Comparison of ENCODE assay signal across 33 cellular contexts in genomic region chr10:101090597-101090996, GRCh38. TPM values are rescaled to one million over a fixed set of nuclear protein-coding genes. Genes with fewer than 3 reads are reported as not detected.
"Had no signal": no experiment of that assay in that cellular context is flagged by ENCODE, and none has a peak within 500 bp of the region (broad histone marks: within the 10 kb centered on the region; RNA-seq: fewer than 3 reads in every experiment).

No MANE protein-coding gene starts in this region.

- H3K79me2 ChIP-seq: parathyroid adenoma had no signal

- H3K9ac ChIP-seq: neural progenitor cell, parathyroid adenoma had no signal

- H3K4me2 ChIP-seq: neural progenitor cell, smooth muscle cell had no signal

- H3K27me3 ChIP-seq: thyroid gland, vagina had no signal

- H3K4me3 Mint-ChIP-seq: mesothelial cell of epicardium; nephron; neural progenitor cell; stimulated activated effector memory CD8-positive, alpha-beta T cell treated with anti-CD3 and anti-CD28 coated beads, Interleukin-12 subunit alpha, Interleukin-12 subunit beta, amount 100 ng/mL, for 72 hours had no signal

- H3K9me3 ChIP-seq: gastrocnemius medialis, mucosa of descending colon, prostate gland, right atrium auricular region, stomach, thyroid gland, vagina had no signal

- H2AFZ ChIP-seq: neural progenitor cell, parathyroid adenoma had no signal

- H3K36me3 Mint-ChIP-seq: mesothelial cell of epicardium; naive B cell; neural progenitor cell; stimulated activated effector memory CD8-positive, alpha-beta T cell treated with anti-CD3 and anti-CD28 coated beads, Interleukin-12 subunit alpha, Interleukin-12 subunit beta, amount 100 ng/mL, for 72 hours had no signal

- FAIRE-seq: kidney had no signal

- H3K27ac ChIP-seq: dorsolateral prefrontal cortex, gastrocnemius medialis, neural progenitor cell, parathyroid adenoma, prostate gland, right atrium auricular region, stomach, thyroid gland, vagina had no signal

- H3K27ac Mint-ChIP-seq: mesothelial cell of epicardium; naive B cell; nephron; neural progenitor cell; stimulated activated effector memory CD8-positive, alpha-beta T cell treated with anti-CD3 and anti-CD28 coated beads, Interleukin-12 subunit alpha, Interleukin-12 subunit beta, amount 100 ng/mL, for 72 hours had no signal

- H3K36me3 ChIP-seq: gastrocnemius medialis, neural progenitor cell, prostate gland, right atrium auricular region, stomach, thyroid gland, vagina had no signal

- H3K4me1 ChIP-seq: gastrocnemius medialis, parathyroid adenoma, prostate gland, right atrium auricular region, thyroid gland, vagina had no signal

- DNase-seq: dorsolateral prefrontal cortex; effector CD4-positive, alpha-beta T cell; foreskin fibroblast; gastrocnemius medialis; head of caudate nucleus; kidney; mesenchymal stem cell; mucosa of descending colon; naive B cell; stimulated activated CD4-positive, alpha-beta T cell treated with anti-CD3 and anti-CD28 coated beads, Interleukin-2, amount 100 ng/mL, for 24 hours; stimulated activated CD4-positive, alpha-beta T cell treated with anti-CD3 and anti-CD28 coated beads, Interleukin-4, amount 100 ng/mL, for 24 hours; stimulated activated naive CD4-positive, alpha-beta T cell treated with Interleukin-2 at 50 U/mL for 16 hours; stomach; thyroid gland; trophoblast cell had no signal

- H3K4me3 ChIP-seq: dorsolateral prefrontal cortex, gastrocnemius medialis, lung, mucosa of descending colon, neural progenitor cell, prostate gland, right atrium auricular region, smooth muscle cell, stomach, thyroid gland, vagina had no signal

- ATAC-seq: gastrocnemius medialis; left lobe of liver; sciatic nerve; stimulated activated effector memory CD8-positive, alpha-beta T cell treated with anti-CD3 and anti-CD28 coated beads, Interleukin-12 subunit alpha, Interleukin-12 subunit beta, amount 100 ng/mL, for 72 hours had no signal

- H3K9me3 Mint-ChIP-seq: mesothelial cell of epicardium; nephron; neural progenitor cell; stimulated activated effector memory CD8-positive, alpha-beta T cell treated with anti-CD3 and anti-CD28 coated beads, Interleukin-12 subunit alpha, Interleukin-12 subunit beta, amount 100 ng/mL, for 72 hours had no signal

RNA-seq across cellular contexts. Expression of gene TLX1, which starts 40.5 kb away (rescaled TPM):
- total RNA-seq: dorsolateral prefrontal cortex, esophagus mucosa, gastrocnemius medialis, glomerular endothelial cell, kidney, lung, mesothelial cell of epicardium, osteoblast, right atrium auricular region, sciatic nerve, smooth muscle cell, subcutaneous adipose tissue, temporal lobe, thyroid gland, ureter, vagina had no signal
- polyA plus RNA-seq: lung, smooth muscle cell, stomach had no signal
